ENCODE assay signal across 9 cellular contexts in genomic region chr7:32958046-32959025, GRCh38. TPM values are rescaled to one million over a fixed set of nuclear protein-coding genes. Genes with fewer than 3 reads are reported as not detected.
A peak's percentile ranks its signal among the peaks of the same experiment; 100 is the strongest.
DNase-seq lines count a peak whose midpoint lies in the region; ATAC-seq and TF ChIP-seq lines count a peak whose summit lies in the region.
"Had no signal": no experiment of that assay in that cellular context is flagged by ENCODE, and none has a peak within 500 bp of the region (broad histone marks: within the 10 kb centered on the region; RNA-seq: fewer than 3 reads in every experiment).

No MANE protein-coding gene starts in this region.

- H3K4me1 ChIP-seq in transverse colon = peaks cover 6 to 19% (median 9%) of the 10 kb centered on the region in 4 donors
- H3K4me1 ChIP-seq: BLaER1 had no signal

- H3K9me3 ChIP-seq in transverse colon = no peaks in the 10 kb centered on the region

- no peak for TF ChIP-seq EP300 in transverse colon (IDR thresholded peaks at IDR 0.05; ENCODE audit: low read depth)

- DNase-seq in NCI-H1417 (lab: John Stamatoyannopoulos, UW) (peak in 2 of 3 experiments; percentile 54 to 76), NCI-H1417 treated with DMSO at 0.1 percent for 48 hours (lab: John Stamatoyannopoulos, UW) (no peak), NCI-H748 (lab: John Stamatoyannopoulos, UW; ENCODE audit: unreplicated experiment) (peak; percentile 69), dermis microvascular lymphatic vessel endothelial cell (ENCODE audit: low read depth in 2 of 2) (peak; percentile 21 to 65), lung microvascular endothelial cell (ENCODE audit: low read depth in 2 of 2) (peak; percentile 56 to 57), transverse colon (peak; percentile 57), Kasumi-1 (lab: John Stamatoyannopoulos, UW) (no peak)

- intact Hi-C loops in transverse colon (cut with DNase I; ENCODE audit: low total_unique reads) = loop anchor here (10.0 kb wide), 1 partner anchor 64 kb away; the partner anchor contains the start of gene KBTBD2

- WGBS in transverse colon (ENCODE audit: low coverage in 1 of 2), 2 donors = 30 to 65% methylated on average over 4 to 26 of the region's 26 CpGs

- TF ChIP-seq POLR2A in transverse colon (IDR thresholded peaks at IDR 0.05) = no peak

- H3K27me3 ChIP-seq in transverse colon = no peaks in the 10 kb centered on the region
- H3K27me3 ChIP-seq: BLaER1 had no signal

- H3K27ac ChIP-seq in transverse colon = peak overlapping the region; percentile 97 to 99 (median 98)
- H3K27ac ChIP-seq: BLaER1 had no signal

- in situ Hi-C loops in transverse colon (cut with MboI; ENCODE audit: low pct_ligation_motif_present in 1 of 4, low pct_unique_long_range_greater_than_20kb in 1 of 4, low sequenced_read_pairs in 3 of 4) = no loop called here

- ATAC-seq in GM19455 (IDR thresholded peaks at IDR 0.05; ENCODE audit: unreplicated experiment) = no peak

- peak overlapping the region; percentile 88 to 98 (median 94) for H3K4me3 ChIP-seq in transverse colon
- H3K4me3 ChIP-seq: BLaER1 had no signal

- no peaks in the 10 kb centered on the region for H3K36me3 ChIP-seq in transverse colon
- H3K36me3 ChIP-seq: BLaER1 had no signal

- no peak for TF ChIP-seq CTCF in transverse colon (IDR thresholded peaks at IDR 0.05)

RNA-seq across cellular contexts. Expression of gene FKBP9, which starts 1.1 kb away (rescaled TPM):
- total RNA-seq in dermis microvascular lymphatic vessel endothelial cell = 103 and 158 TPM in 2 replicates
- total RNA-seq in lung microvascular endothelial cell = 111 and 133 TPM in 2 replicates
- total RNA-seq in transverse colon = 100 to 1,000 TPM; 124 to 191 (median 180) TPM

Comparison
In these comparisons a context has a peak if more than half of its experiments do, and no peak if none do; other contexts are left out.
1. DNase-seq: peak in NCI-H1417 (2 of 3), NCI-H748 (single experiment), dermis microvascular lymphatic vessel endothelial cell (2 of 2), lung microvascular endothelial cell (2 of 2) and transverse colon (single experiment); none in NCI-H1417 treated with DMSO at 0.1 percent for 48 hours (single experiment) and Kasumi-1 (0 of 2).